22 cellular contexts compared by ENCODE assay signal in genomic region chr11:75214843-75215242, GRCh38. TPM values are rescaled to one million over a fixed set of nuclear protein-coding genes. Genes with fewer than 3 reads are reported as not detected.
"Had no signal": no experiment of that assay in that cellular context is flagged by ENCODE, and none has a peak within 500 bp of the region (broad histone marks: within the 10 kb centered on the region; RNA-seq: fewer than 3 reads in every experiment).

No MANE protein-coding gene starts in this region.

- H3K9me3 ChIP-seq: neutrophil, pancreas, psoas muscle, spleen, suprapubic skin, testis, tibial artery, transverse colon, upper lobe of right lung, uterus had no signal

- H3K4me1 ChIP-seq: psoas muscle, spleen, suprapubic skin, testis, tibial artery, transverse colon, upper lobe of right lung, uterus had no signal

- H3K9me3 Mint-ChIP-seq: natural killer cell treated with Interleukin-12 subunit alpha and Interleukin-12 subunit beta and Interleukin-15 and Interleukin-18, amount 100 ng/mL, for 72 hours; nephron progenitor cell; neural crest cell; stimulated activated naive CD8-positive, alpha-beta T cell treated with anti-CD3 and anti-CD28 coated beads, Interleukin-15, amount 100 ng/mL, for 72 hours; type B pancreatic cell had no signal

- H3K4me3 ChIP-seq: pancreas, psoas muscle, skin epidermis, smooth muscle cell, spleen, suprapubic skin, testis, tibial artery, transverse colon, upper lobe of right lung, uterus had no signal

- H3K36me3 Mint-ChIP-seq: naive thymus-derived CD8-positive, alpha-beta T cell; natural killer cell treated with Interleukin-12 subunit alpha and Interleukin-12 subunit beta and Interleukin-15 and Interleukin-18, amount 100 ng/mL, for 72 hours; stimulated activated memory B cell treated with anti-CD40 and anti-IgM and Interleukin-4, amounts not matched to agents 10 μg/mL and 1 μg/mL and 100 μg/mL, for 72 hours; type B pancreatic cell had no signal

- H3K36me3 ChIP-seq: neutrophil, pancreas, spleen, suprapubic skin, tibial artery, transverse colon, upper lobe of right lung, uterus had no signal

- H3K4me3 Mint-ChIP-seq: naive thymus-derived CD8-positive, alpha-beta T cell; natural killer cell treated with Interleukin-12 subunit alpha and Interleukin-12 subunit beta and Interleukin-15 and Interleukin-18, amount 100 ng/mL, for 72 hours; nephron progenitor cell; neural crest cell; stimulated activated memory B cell treated with anti-CD40 and anti-IgM and Interleukin-4, amounts not matched to agents 10 μg/mL and 1 μg/mL and 100 μg/mL, for 72 hours; stimulated activated naive CD8-positive, alpha-beta T cell treated with anti-CD3 and anti-CD28 coated beads, Interleukin-15, amount 100 ng/mL, for 72 hours; type B pancreatic cell had no signal

- FAIRE-seq: pancreas had no signal

- ATAC-seq: stimulated activated memory B cell treated with anti-CD40 and anti-IgM and Interleukin-4, amounts not matched to agents 10 μg/mL and 1 μg/mL and 100 μg/mL, for 72 hours had no signal

- DNase-seq: spleen had no signal

- H3K27ac ChIP-seq: neutrophil, pancreas, psoas muscle, skin epidermis, spleen, suprapubic skin, testis, tibial artery, transverse colon, upper lobe of right lung, uterus had no signal

- H3K4me1 Mint-ChIP-seq: nephron progenitor cell; neural crest cell; stimulated activated memory B cell treated with anti-CD40 and anti-IgM and Interleukin-4, amounts not matched to agents 10 μg/mL and 1 μg/mL and 100 μg/mL, for 72 hours; stimulated activated naive CD8-positive, alpha-beta T cell treated with anti-CD3 and anti-CD28 coated beads, Interleukin-15, amount 100 ng/mL, for 72 hours had no signal

- H3K4me2 ChIP-seq: smooth muscle cell had no signal

- H3K27me3 ChIP-seq: pancreas, suprapubic skin, testis, transverse colon, upper lobe of right lung, uterus had no signal

- H3K27ac Mint-ChIP-seq: natural killer cell treated with Interleukin-12 subunit alpha and Interleukin-12 subunit beta and Interleukin-15 and Interleukin-18, amount 100 ng/mL, for 72 hours; nephron progenitor cell; progenitor cell of endocrine pancreas; stimulated activated memory B cell treated with anti-CD40 and anti-IgM and Interleukin-4, amounts not matched to agents 10 μg/mL and 1 μg/mL and 100 μg/mL, for 72 hours; stimulated activated naive CD8-positive, alpha-beta T cell treated with anti-CD3 and anti-CD28 coated beads, Interleukin-15, amount 100 ng/mL, for 72 hours; type B pancreatic cell had no signal

RNA-seq across cellular contexts. Expression of gene TPBGL, which starts 25.7 kb away (rescaled TPM):
- total RNA-seq: osteocyte, progenitor cell of endocrine pancreas, urinary bladder had no signal
